ENCODE assay signal across 8 cellular contexts in genomic region chr4:15006416-15007024, GRCh38. TPM values are rescaled to one million over a fixed set of nuclear protein-coding genes. Genes with fewer than 3 reads are reported as not detected.
DNase-seq lines count a peak whose midpoint lies in the region; ATAC-seq and TF ChIP-seq lines count a peak whose summit lies in the region.

No MANE protein-coding gene starts in this region.

- H3K36me3 Mint-ChIP-seq in progenitor cell of endocrine pancreas (ENCODE audit: insufficient read depth), result no peaks in the 10 kb centered on the region

- H3K27me3 Mint-ChIP-seq in progenitor cell of endocrine pancreas, result peaks cover 16% of the 10 kb centered on the region

- no peaks in the 10 kb centered on the region for H3K27me3 ChIP-seq in colonic mucosa

- H3K4me1 Mint-ChIP-seq in progenitor cell of endocrine pancreas (ENCODE audit: low read depth), result peaks cover 9% of the 10 kb centered on the region

- H3K36me3 ChIP-seq in colonic mucosa, result no peaks in the 10 kb centered on the region

- TF ChIP-seq POLR2A in NB4 (IDR thresholded peaks at IDR 0.05; ENCODE audit: extremely low read depth, insufficient read length), result no peak

- H3K27ac Mint-ChIP-seq in progenitor cell of endocrine pancreas, result no peak overlapping the region

- no peaks in the 10 kb centered on the region for H3K9me3 ChIP-seq in colonic mucosa

- DNase-seq in NB4 (ENCODE audit: low read depth) (peak; percentile 42), colonic mucosa (no peak), progenitor cell of endocrine pancreas (ENCODE audit: low spot score, unreplicated experiment) (no peak), AG20443 (ENCODE audit: low spot score) (no peak), cerebellar nuclear complex (lab: John Stamatoyannopoulos, UW) (no peak)

- ATAC-seq in HG03520 (IDR thresholded peaks at IDR 0.05; ENCODE audit: unreplicated experiment), result no peak
- no peak for ATAC-seq in HG03135 (IDR thresholded peaks at IDR 0.05; ENCODE audit: unreplicated experiment)

- peak; percentile 8; the same call in 1 of the 2 replicates for TF ChIP-seq CTCF in GM12875 (IDR thresholded peaks at IDR 0.05; ENCODE audit: borderline replicate concordance, insufficient read depth, low read depth, low read length)
- no peak for TF ChIP-seq CTCF in NB4 (IDR thresholded peaks at IDR 0.05; ENCODE audit: low read depth, low read length)
- TF ChIP-seq CTCF in colonic mucosa (IDR thresholded peaks at IDR 0.05), result peak; percentile 23
- peak; percentile 15 for TF ChIP-seq CTCF in progenitor cell of endocrine pancreas (IDR thresholded peaks at IDR 0.05; ENCODE audit: unreplicated experiment)

- intact Hi-C loops in colonic mucosa (cut with DNase I), result no loop called here

- no peak overlapping the region for H3K9ac ChIP-seq in colonic mucosa (ENCODE audit: low read depth in 2 of 2, low read length in 2 of 2)

- H3K27ac ChIP-seq in colonic mucosa, result no peak overlapping the region

- H3K4me3 ChIP-seq in GM12875 (ENCODE audit: low read depth, low read length), result peak overlapping the region; percentile 10
- no peak overlapping the region for H3K4me3 ChIP-seq in NB4 (ENCODE audit: low read depth, low read length)
- no peak overlapping the region for H3K4me3 ChIP-seq in colonic mucosa

- H3K4me3 Mint-ChIP-seq in progenitor cell of endocrine pancreas (ENCODE audit: low read depth), result no peak overlapping the region

- no peaks in the 10 kb centered on the region for H3K9me3 Mint-ChIP-seq in progenitor cell of endocrine pancreas (ENCODE audit: low read depth)

- peaks cover 7% of the 10 kb centered on the region for H3K4me1 ChIP-seq in colonic mucosa

RNA-seq across cellular contexts. Expression of gene CPEB2, which starts 4.2 kb away (rescaled TPM):
- 10 to 100 TPM; 12.0 to 30.8 TPM for total RNA-seq in colonic mucosa
- total RNA-seq in progenitor cell of endocrine pancreas, result 3.5 and 4.6 TPM in 2 replicates
